8 cellular contexts compared by ENCODE assay signal in the genomic region with DNA sequence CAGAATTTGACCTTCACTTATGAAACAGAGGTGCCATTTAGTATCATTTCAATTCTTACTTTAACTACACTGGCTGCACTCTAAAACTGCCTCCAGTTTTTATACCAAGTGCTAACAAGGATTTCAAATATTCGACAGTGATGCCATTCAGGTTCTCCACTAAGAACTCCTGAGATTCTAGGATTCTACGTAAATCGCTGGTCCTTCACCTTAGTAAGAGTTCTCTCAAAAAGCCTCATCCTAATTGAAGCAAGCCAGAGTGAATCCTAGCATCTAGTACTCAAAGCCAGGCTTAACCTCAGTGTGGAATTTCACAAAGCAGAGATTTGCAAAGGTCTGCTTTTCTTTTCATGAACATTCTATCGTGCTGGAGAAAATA. TPM values are rescaled to one million over a fixed set of nuclear protein-coding genes. Genes with fewer than 3 reads are reported as not detected.
DNase-seq lines count a peak whose midpoint lies in the region; ATAC-seq, FAIRE-seq and TF ChIP-seq lines count a peak whose summit lies in the region.

No MANE protein-coding gene starts in this region.

- H3K79me2 ChIP-seq in GM23338 (replicated peaks; ENCODE audit: insufficient read depth) = peaks cover 79% of the 10 kb centered on the region

- peaks cover 27% of the 10 kb centered on the region for H3K27me3 Mint-ChIP-seq in GM23338 (ENCODE audit: insufficient read depth, low read depth, poor library complexity)
- no peaks in the 10 kb centered on the region for H3K27me3 Mint-ChIP-seq in activated CD4-positive, alpha-beta memory T cell treated with anti-CD3 and anti-CD28 coated beads, Interleukin-2, amount 10 ng/mL, durations not matched to agents 7 days and 5 days

- H3K4me3 ChIP-seq in GM23338 (peak overlapping the region; percentile 83), gastroesophageal sphincter (peak overlapping the region; percentile 67 to 93), skin epidermis (peak overlapping the region; percentile 87 to 98 (median 96))

- no peak for FAIRE-seq in GM19239 (lab: Jason Lieb, UNC)

- peaks cover 43% of the 10 kb centered on the region for H3K4me1 Mint-ChIP-seq in GM23338
- peaks cover 69% of the 10 kb centered on the region for H3K4me1 Mint-ChIP-seq in activated CD4-positive, alpha-beta memory T cell treated with anti-CD3 and anti-CD28 coated beads, Interleukin-2, amount 10 ng/mL, durations not matched to agents 7 days and 5 days

- TF ChIP-seq POLR2A in gastroesophageal sphincter (IDR thresholded peaks at IDR 0.05) = no peak

- CTCF ChIA-PET in activated CD4-positive, alpha-beta memory T cell treated with anti-CD3 and anti-CD28 coated beads, Interleukin-2, amount 10 ng/mL, durations not matched to agents 7 days and 5 days (lab: Charles Lee) = interaction anchor here (1.0 kb wide), 1 partner anchor 244 kb away, joined by 3 read pairs; no protein-coding TSS in a partner anchor

- no peaks in the 10 kb centered on the region for H3K9me2 ChIP-seq in GM23338 (ENCODE audit: insufficient read depth)

- H3K27ac Mint-ChIP-seq in GM23338 = no peak overlapping the region
- H3K27ac Mint-ChIP-seq in activated CD4-positive, alpha-beta memory T cell treated with anti-CD3 and anti-CD28 coated beads, Interleukin-2, amount 10 ng/mL, durations not matched to agents 7 days and 5 days = peak overlapping the region; percentile 38

- 24 to 29% methylated on average over 4 of the region's 4 CpGs for WGBS in gastroesophageal sphincter (ENCODE audit: low coverage in 1 of 2), 2 donors

- peaks cover 63% of the 10 kb centered on the region for H4K20me1 ChIP-seq in GM23338 (replicated peaks; ENCODE audit: insufficient read depth)

- ATAC-seq in GM23338 (no peak), gastroesophageal sphincter (no peak), GM21423 (IDR thresholded peaks at IDR 0.05; ENCODE audit: unreplicated experiment) (no peak), GM19351 (IDR thresholded peaks at IDR 0.05; ENCODE audit: unreplicated experiment) (no peak)

- H3K36me3 Mint-ChIP-seq in GM23338 (ENCODE audit: low read depth) = peaks cover 84% of the 10 kb centered on the region
- H3K36me3 Mint-ChIP-seq in activated CD4-positive, alpha-beta memory T cell treated with anti-CD3 and anti-CD28 coated beads, Interleukin-2, amount 10 ng/mL, durations not matched to agents 7 days and 5 days (ENCODE audit: low read depth) = peaks cover 79% of the 10 kb centered on the region

- POLR2A ChIA-PET in activated CD4-positive, alpha-beta memory T cell treated with anti-CD3 and anti-CD28 coated beads, Interleukin-2, amount 10 ng/mL, durations not matched to agents 7 days and 5 days (lab: Charles Lee) = interaction anchor here (1.4 to 6.7 kb wide), 10 partner anchors 10 to 307 kb away, joined by 3 to 63 read pairs (median 10); no protein-coding TSS in a partner anchor

- no peak overlapping the region for H2AFZ ChIP-seq in GM23338

- H3F3A ChIP-seq in GM23338 (replicated peaks; ENCODE audit: low read depth) = peaks cover 78% of the 10 kb centered on the region

- peak overlapping the region; percentile 96 for H3K4me3 Mint-ChIP-seq in GM23338
- peak overlapping the region; percentile 91 for H3K4me3 Mint-ChIP-seq in activated CD4-positive, alpha-beta memory T cell treated with anti-CD3 and anti-CD28 coated beads, Interleukin-2, amount 10 ng/mL, durations not matched to agents 7 days and 5 days

- TF ChIP-seq EP300 in gastroesophageal sphincter (IDR thresholded peaks at IDR 0.05) = no peak

- peak overlapping the region; percentile 91 for H3K4me2 ChIP-seq in GM23338

- no peaks in the 10 kb centered on the region for H3K27me3 ChIP-seq in GM23338 (ENCODE audit: insufficient read depth)
- no peaks in the 10 kb centered on the region for H3K27me3 ChIP-seq in gastroesophageal sphincter

- no peak for DNase-seq in GM23338 (ENCODE audit: low spot score)
- DNase-seq in activated CD4-positive, alpha-beta memory T cell treated with anti-CD3 and anti-CD28 coated beads, Interleukin-2, amount 10 ng/mL, durations not matched to agents 7 days and 5 days = no peak
- no peak for DNase-seq in cerebellar nuclear complex (lab: John Stamatoyannopoulos, UW)
- DNase-seq in GM19239 (ENCODE audit: insufficient read length, low spot score) = no peak

- H3K9me3 Mint-ChIP-seq in GM23338 = peaks cover 9% of the 10 kb centered on the region; the same call in 2 of the 3 replicates
- no peaks in the 10 kb centered on the region for H3K9me3 Mint-ChIP-seq in activated CD4-positive, alpha-beta memory T cell treated with anti-CD3 and anti-CD28 coated beads, Interleukin-2, amount 10 ng/mL, durations not matched to agents 7 days and 5 days

- H3K4me1 ChIP-seq in GM23338 (ENCODE audit: insufficient read depth) = peaks cover 28% of the 10 kb centered on the region
- peaks cover 28 to 73% (median 41%) of the 10 kb centered on the region in 3 donors for H3K4me1 ChIP-seq in gastroesophageal sphincter

- no peaks in the 10 kb centered on the region for H3K9me3 ChIP-seq in gastroesophageal sphincter

- no peak for TF ChIP-seq CTCF in GM23338 (conservative IDR thresholded peaks at IDR 0.05; ENCODE audit: low read depth in 2 of 2)
- no peak for TF ChIP-seq CTCF in gastroesophageal sphincter (IDR thresholded peaks at IDR 0.05)

- H3K27ac ChIP-seq in GM23338 (ENCODE audit: low read depth) (peak overlapping the region; percentile 82), gastroesophageal sphincter (peak overlapping the region in 3 of 4 donors; percentile 1 to 100 (median 99)), skin epidermis (peak overlapping the region in 10 of 21 experiments; percentile 20 to 99 (median 48))

- peaks cover 70% of the 10 kb centered on the region for H3K36me3 ChIP-seq in GM23338 (ENCODE audit: insufficient read depth)
- H3K36me3 ChIP-seq in gastroesophageal sphincter = peaks cover 32 to 71% of the 10 kb centered on the region in 2 donors

TF ChIP-seq in GM23338, 12 proteins besides CTCF, POLR2A, EP300 and RAD21 (continues in another document):
- TF ChIP-seq ETS1 (IDR thresholded peaks at IDR 0.05) = no peak

RNA-seq across cellular contexts. Expression of gene SLC38A2, which starts 3.5 kb away (rescaled TPM):
- total RNA-seq in GM23338 (2014; rRNA removed; shearing (Covaris generic)) = 665 and 718 TPM in 2 replicates
- 168 and 181 TPM in 2 replicates for polyA plus RNA-seq in GM23338 (2016; fragmentation: Nextera tagmentation; extraction: Ambion mirVana)
- total RNA-seq in activated CD4-positive, alpha-beta memory T cell treated with anti-CD3 and anti-CD28 coated beads, Interleukin-2, amount 10 ng/mL, durations not matched to agents 7 days and 5 days = 100 to 1,000 TPM; 265 to 267 TPM
- total RNA-seq in gastroesophageal sphincter = 100 to 1,000 TPM; 175 to 271 (median 263) TPM
